ENCODE assay signal across 9 cellular contexts in genomic region chr4:24913099-24913445, GRCh38. TPM values are rescaled to one million over a fixed set of nuclear protein-coding genes. Genes with fewer than 3 reads are reported as not detected.
DNase-seq lines count a peak whose midpoint lies in the region; ATAC-seq and TF ChIP-seq lines count a peak whose summit lies in the region.
"Had no signal": no experiment of that assay in that cellular context is flagged by ENCODE, and none has a peak within 500 bp of the region (broad histone marks: within the 10 kb centered on the region; RNA-seq: fewer than 3 reads in every experiment).

No MANE protein-coding gene starts in this region.

- H3K9me3 ChIP-seq in heart left ventricle = peaks cover 0 to 8% (median 0%) of the 10 kb centered on the region in 12 donors
- H3K9me3 ChIP-seq in duodenal mucosa (ENCODE audit: control insufficient read depth in 1 of 2, low read length in 2 of 2) = peaks cover 0 to 13% of the 10 kb centered on the region in 2 donors
- no peaks in the 10 kb centered on the region for H3K9me3 ChIP-seq in vagina

- peaks cover 2 to 25% (median 8%) of the 10 kb centered on the region in 7 donors for H3K9me3 Mint-ChIP-seq in naive B cell

- H3K36me3 ChIP-seq in heart left ventricle (peaks cover 0 to 25% (median 14%) of the 10 kb centered on the region in 9 donors), duodenal mucosa (ENCODE audit: control insufficient read depth in 1 of 2, insufficient read depth in 2 of 2, low read length in 2 of 2) (peaks cover 3 to 13% of the 10 kb centered on the region in 2 donors), vagina (peaks cover 0 to 17% of the 10 kb centered on the region in 2 donors)

- H3K27me3 Mint-ChIP-seq in naive B cell = peaks cover 31 to 51% (median 50%) of the 10 kb centered on the region in 3 donors

- no peaks in the 10 kb centered on the region for H3K27me3 ChIP-seq in heart left ventricle
- H3K27me3 ChIP-seq in duodenal mucosa (ENCODE audit: control insufficient read depth in 1 of 2, insufficient read depth in 2 of 2, low read length in 2 of 2) = no peaks in the 10 kb centered on the region
- H3K27me3 ChIP-seq in vagina = no peaks in the 10 kb centered on the region

- intact Hi-C loops in heart left ventricle (cut with DNase I) = loop anchor here in 7 of 10 donors (2.0 to 10.0 kb wide), 13 partner anchors 62 to 428 kb away; partner anchors contain the start of genes DHX15 (in 3 of the 7), LGI2 (in 1 of the 7), SEPSECS (in 1 of the 7) and SOD3 (in 1 of the 7)
- intact Hi-C loops in cardiac septum (cut with DNase I) = loop anchor here (5.0 kb wide), 4 partner anchors 64 to 441 kb away; partner anchors contain the start of genes DHX15 and SOD3
- intact Hi-C loops in vagina (cut with DNase I) = loop anchor here (5.0 kb wide), 1 partner anchor 51 kb away; no protein-coding TSS in a partner anchor

- H3K4me3 Mint-ChIP-seq in naive B cell = peak overlapping the region in 6 of 8 donors; percentile 50 to 79 (median 56)

- peaks cover 5 to 29% of the 10 kb centered on the region in 2 donors for H3K36me3 Mint-ChIP-seq in naive B cell

- 8 to 26% (median 8%) methylated on average over 7 to 27 of the region's 27 CpGs for WGBS in heart left ventricle, 4 donors

- H3K27ac Mint-ChIP-seq in naive B cell = no peak overlapping the region

- H3K4me3 ChIP-seq in heart left ventricle (peak overlapping the region; percentile 12 to 93 (median 66)), duodenal mucosa (ENCODE audit: low read depth in 1 of 2, low read length in 2 of 2) (peak overlapping the region; percentile 57 to 70), vagina (peak overlapping the region; percentile 63 to 82)

- no peak for DNase-seq in heart left ventricle
- DNase-seq in cardiac septum (ENCODE audit: low spot score) = no peak
- no peak for DNase-seq in naive B cell
- DNase-seq in vagina (ENCODE audit: extremely low spot score in 2 of 2) = no peak
- no peak for DNase-seq in NCI-H345 (lab: John Stamatoyannopoulos, UW)
- no peak for DNase-seq in NCI-H2196 treated with DMSO at 0.1 percent for 48 hours (lab: John Stamatoyannopoulos, UW; ENCODE audit: unreplicated experiment)
- DNase-seq: DND-41 had no signal

- H3K27ac ChIP-seq in heart left ventricle = peak overlapping the region; percentile 79 to 98 (median 91)
- no peak overlapping the region for H3K27ac ChIP-seq in duodenal mucosa (ENCODE audit: low read depth, low read length)
- H3K27ac ChIP-seq in vagina = peak overlapping the region; percentile 92

- peaks cover 4 to 6% (median 6%) of the 10 kb centered on the region in 3 donors for H3K4me1 Mint-ChIP-seq in naive B cell

- H3K9ac ChIP-seq in duodenal mucosa (ENCODE audit: low read depth in 1 of 2, low read length in 2 of 2) = peak overlapping the region in 1 of 2 donors; percentile 47

- H3K4me1 ChIP-seq in heart left ventricle = peaks cover 0 to 21% (median 8%) of the 10 kb centered on the region in 12 donors
- H3K4me1 ChIP-seq in duodenal mucosa (ENCODE audit: control insufficient read depth in 1 of 2, insufficient read depth in 2 of 2, low read length in 2 of 2) = peaks cover 3 to 12% of the 10 kb centered on the region in 2 donors
- H3K4me1 ChIP-seq in vagina = peaks cover 13% of the 10 kb centered on the region

- TF ChIP-seq POLR2A in heart left ventricle (IDR thresholded peaks at IDR 0.05) (no peak), vagina (IDR thresholded peaks at IDR 0.05) (no peak)

- no peak for TF ChIP-seq CTCF in heart left ventricle (IDR thresholded peaks at IDR 0.05)
- TF ChIP-seq CTCF in vagina (IDR thresholded peaks at IDR 0.05) = no peak

- no peak for ATAC-seq in heart left ventricle
- no peak for ATAC-seq in naive B cell (ENCODE audit: low read depth in 2 of 2)
- ATAC-seq in GM21529 (IDR thresholded peaks at IDR 0.05; ENCODE audit: unreplicated experiment) = no peak

RNA-seq across cellular contexts. Expression of gene CCDC149, which starts 0.2 kb away (rescaled TPM):
- total RNA-seq in heart left ventricle = 10 to 100 TPM in 5 of 9 donors, 1 to 10 TPM in 4; 5.8 to 14.7 (median 10.3) TPM
- 1 to 10 TPM; 6.9 to 9.9 TPM for polyA plus RNA-seq in heart left ventricle
- 11.7 TPM for total RNA-seq in cardiac septum
- polyA plus RNA-seq in naive B cell (ENCODE audit: low read depth in 6 of 6) = not detected
- total RNA-seq in vagina = 16.7 TPM
